35 cellular contexts compared by ENCODE assay signal in genomic region chr1:91455334-91455733, GRCh38. TPM values are rescaled to one million over a fixed set of nuclear protein-coding genes. Genes with fewer than 3 reads are reported as not detected.
"Had no signal": no experiment of that assay in that cellular context is flagged by ENCODE, and none has a peak within 500 bp of the region (broad histone marks: within the 10 kb centered on the region; RNA-seq: fewer than 3 reads in every experiment).

No MANE protein-coding gene starts in this region.

- H3K27me3 ChIP-seq: adrenal gland, body of pancreas, brain microvascular endothelial cell, breast epithelium had no signal

- H3K27ac ChIP-seq: adrenal gland, body of pancreas, brain microvascular endothelial cell, breast epithelium, VCaP had no signal

- H3K36me3 ChIP-seq: adrenal gland, brain microvascular endothelial cell, breast epithelium had no signal

- H3K9me3 ChIP-seq: adrenal gland, body of pancreas, breast epithelium had no signal

- H3K4me1 ChIP-seq: adrenal gland, body of pancreas, breast epithelium had no signal

- ATAC-seq: activated CD8-positive, alpha-beta T cell treated with anti-CD3 and anti-CD28 coated beads for 36 hours; activated naive CD4-positive, alpha-beta T cell treated with anti-CD3 and anti-CD28 coated beads, Interleukin-2, amount 50 U/mL, for 72 hours; activated T-cell treated with anti-CD3 and anti-CD28 coated beads, Interleukin-2, amount 50 U/mL, for 4 hours; activated T-cell treated with anti-CD3 and anti-CD28 coated beads, Interleukin-2, amount 50 U/mL, for 72 hours; activated T-helper 17 cell treated with anti-CD3 and anti-CD28 coated beads, Interleukin-2, amount 50 U/mL, for 72 hours; body of pancreas had no signal

- H3K4me3 ChIP-seq: adrenal gland, body of pancreas, breast epithelium had no signal

- DNase-seq: activated B cell treated with CpG ODN at 0.5 μM for 24 hours; activated CD4-positive, alpha-beta memory T cell treated with anti-CD3 and anti-CD28 coated beads for 36 hours; activated CD4-positive, alpha-beta T cell treated with anti-CD3 and anti-CD28 coated beads for 4 hours; activated CD4-positive, alpha-beta T cell treated with anti-CD3 and anti-CD28 coated beads, Interleukin-2, amount 10 ng/mL, durations not matched to agents 24 days and 14 days; activated CD4-positive, alpha-beta T cell treated with anti-CD3 and anti-CD28 coated beads, Interleukin-2, amount 50 U/mL, for 1 hour; activated CD4-positive, alpha-beta T cell treated with anti-CD3 and anti-CD28 coated beads, Interleukin-2, amount 50 U/mL, for 4 hours; activated CD4-positive, CD25-positive, alpha-beta regulatory T cell treated with anti-CD3 and anti-CD28 coated beads, Interleukin-2, amount 50 U/mL, for 72 hours; activated CD8-positive, alpha-beta memory T cell treated with anti-CD3 and anti-CD28 coated beads, Interleukin-2, amount 50 U/mL, for 4 hours; activated CD8-positive, alpha-beta T cell treated with anti-CD3 and anti-CD28 coated beads for 36 hours; activated effector memory CD4-positive, alpha-beta T cell treated with anti-CD3 and anti-CD28 coated beads, Interleukin-2, amount 50 U/mL, for 16 hours; activated gamma-delta T cell treated with Interleukin-2 at 50 U/mL for 16 hours; activated naive CD4-positive, alpha-beta T cell; activated naive CD4-positive, alpha-beta T cell treated with anti-CD3 and anti-CD28 coated beads for 36 hours; activated naive CD4-positive, alpha-beta T cell treated with anti-CD3 and anti-CD28 coated beads, Interleukin-2, amount 50 U/mL, for 16 hours; activated naive CD8-positive, alpha-beta T cell treated with anti-CD3 and anti-CD28 coated beads for 36 hours; activated T-cell treated with anti-CD3 and anti-CD28 coated beads for 4 hours; activated T-cell treated with anti-CD3 and anti-CD28 coated beads, Interleukin-2, amount 50 U/mL, for 1 hour; activated T-cell treated with anti-CD3 and anti-CD28 coated beads, Interleukin-2, amount 50 U/mL, for 4 hours; activated T-cell treated with anti-CD3 and anti-CD28 coated beads, Interleukin-2, amount 50 U/mL, for 72 hours; adrenal gland; amniotic stem cell; aorta; body of pancreas; brain microvascular endothelial cell; caudate nucleus; cerebellar nuclear complex; T-helper 1 cell; T-helper 2 cell; T-helper 9 cell had no signal

RNA-seq across cellular contexts. Expression of gene HFM1, which starts 50.7 kb away (rescaled TPM):
- total RNA-seq: activated CD4-positive, alpha-beta memory T cell treated with anti-CD3 and anti-CD28 coated beads for 36 hours; activated CD4-positive, alpha-beta T cell treated with anti-CD3 and anti-CD28 coated beads, Interleukin-2, amount 10 ng/mL, durations not matched to agents 24 days and 14 days; activated CD8-positive, alpha-beta memory T cell treated with anti-CD3 and anti-CD28 coated beads for 36 hours; activated naive CD4-positive, alpha-beta T cell treated with anti-CD3 and anti-CD28 coated beads for 36 hours; activated naive CD4-positive, alpha-beta T cell treated with anti-CD3 and anti-CD28 coated beads, Interleukin-2, amount 50 U/mL, for 72 hours; activated T-cell treated with anti-CD3 and anti-CD28 coated beads, Interleukin-2, amount 50 U/mL, for 72 hours; activated T-helper 1 cell treated with anti-CD3 and anti-CD28 coated beads, Interleukin-12 subunit alpha, Interleukin-12 subunit beta, Interleukin-2, Interleukin-4 antibody, amounts not matched to agents 30 ng/mL and 10 ng/mL and 1 ng/mL, durations not matched to agents 14 hours and 24 hours and 36 hours; activated T-helper 17 cell treated with anti-CD3 and anti-CD28 coated beads, Interleukin-2, amount 50 U/mL, for 72 hours had no signal
